In the genomic region with DNA sequence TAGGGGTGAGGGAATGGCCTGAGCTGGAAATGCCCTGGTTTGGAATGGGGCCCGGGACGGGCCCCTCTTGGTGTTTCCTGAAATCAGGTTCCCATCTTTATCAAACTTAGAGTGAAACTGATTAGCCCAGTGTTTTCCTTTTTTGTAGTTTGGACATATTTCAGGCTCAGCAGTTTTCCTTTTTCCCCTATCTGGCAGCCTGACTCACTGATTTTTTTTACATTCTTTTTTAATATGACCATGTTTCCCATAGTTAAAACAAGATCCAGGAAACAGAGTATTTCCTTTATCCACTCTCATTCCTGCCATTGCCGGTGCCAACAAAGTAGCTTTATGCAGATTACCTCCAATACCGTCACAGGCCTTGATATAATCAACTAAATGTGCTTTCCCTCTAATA, we compare ENCODE assay signal across 32 cellular contexts. TPM values are rescaled to one million over a fixed set of nuclear protein-coding genes. Genes with fewer than 3 reads are reported as not detected.
"Had no signal": no experiment of that assay in that cellular context is flagged by ENCODE, and none has a peak within 500 bp of the region (broad histone marks: within the 10 kb centered on the region; RNA-seq: fewer than 3 reads in every experiment).

No MANE protein-coding gene starts in this region.

- H3K4me3 ChIP-seq: coronary artery, esophagus squamous epithelium, gastrocnemius medialis, heart right ventricle, left lung, lower lobe of right lung had no signal

- H3K27ac Mint-ChIP-seq: memory B cell had no signal

- H3K27me3 ChIP-seq: dorsolateral prefrontal cortex, esophagus squamous epithelium, gastrocnemius medialis, heart right ventricle, left lung had no signal

- H3K27ac ChIP-seq: coronary artery, dorsolateral prefrontal cortex, epithelial cell of prostate, esophagus squamous epithelium, gastrocnemius medialis, heart right ventricle, left lung, lower lobe of right lung had no signal

- H3K4me1 ChIP-seq: esophagus squamous epithelium, gastrocnemius medialis, heart right ventricle, left lung, lower lobe of right lung had no signal

- H3K4me1 Mint-ChIP-seq: memory B cell had no signal

- H3K36me3 ChIP-seq: esophagus squamous epithelium, gastrocnemius medialis, heart right ventricle, left lung, lower lobe of right lung had no signal

- DNase-seq: dorsolateral prefrontal cortex; effector CD4-positive, alpha-beta T cell; effector memory CD4-positive, alpha-beta T cell; erythroblast; esophagus squamous epithelium; foreskin fibroblast; foreskin melanocyte; gastrocnemius medialis; glutamatergic neuron; head of caudate nucleus; heart right ventricle; hippocampal formation; left cardiac atrium; left lung; left ventricle myocardium superior; lower lobe of right lung; mammary epithelial cell; mesendoderm; midbrain had no signal

- H3K4me3 Mint-ChIP-seq: memory B cell had no signal

- FAIRE-seq: colon, islet of Langerhans, keratinocyte had no signal

RNA-seq across cellular contexts. Expression of gene C4orf17, which starts 20.5 kb away (rescaled TPM):
- total RNA-seq: cerebellum, dorsolateral prefrontal cortex, esophagus mucosa, esophagus squamous epithelium, gastrocnemius medialis, glomerular endothelial cell, heart right ventricle, kidney epithelial cell, left cardiac atrium, left lung, left ventricle myocardium superior, lower leg skin, lower lobe of right lung, mammary epithelial cell, mononuclear cell, mucosa of gallbladder had no signal
- polyA plus RNA-seq: heart right ventricle, keratinocyte, mammary epithelial cell had no signal

RNA-seq across cellular contexts. Expression of gene ADH7, which starts 55.1 kb away (rescaled TPM):
- total RNA-seq: cerebellum, dorsolateral prefrontal cortex, gastrocnemius medialis, glomerular endothelial cell, heart right ventricle, kidney epithelial cell, left cardiac atrium, left ventricle myocardium superior, mononuclear cell, mucosa of gallbladder had no signal
- polyA plus RNA-seq: mammary epithelial cell had no signal
